ENCODE assay signal across 9 cellular contexts in genomic region chr9:93057703-93058356, GRCh38. TPM values are rescaled to one million over a fixed set of nuclear protein-coding genes. Genes with fewer than 3 reads are reported as not detected.
DNase-seq lines count a peak whose midpoint lies in the region; ATAC-seq and TF ChIP-seq lines count a peak whose summit lies in the region.
"Had no signal": no experiment of that assay in that cellular context is flagged by ENCODE, and none has a peak within 500 bp of the region (broad histone marks: within the 10 kb centered on the region; RNA-seq: fewer than 3 reads in every experiment).

No MANE protein-coding gene starts in this region.

- no peak overlapping the region for H3K9ac ChIP-seq in GM23248

- ATAC-seq in HG03439 (IDR thresholded peaks at IDR 0.05; ENCODE audit: unreplicated experiment): peak; percentile 7
- ATAC-seq in thoracic aorta (ENCODE audit: insufficient number of reproducible peaks, low FRiP score, low read depth): no peak
- no peak for ATAC-seq in left cardiac atrium

- H3K9me3 ChIP-seq in effector memory CD4-positive, alpha-beta T cell (ENCODE audit: control insufficient read depth, low read length): no peaks in the 10 kb centered on the region
- H3K9me3 ChIP-seq in thoracic aorta (no peaks in the 10 kb centered on the region), GM23248 (ENCODE audit: low read depth) (no peaks in the 10 kb centered on the region)

- no peaks in the 10 kb centered on the region for H4K20me1 ChIP-seq in GM23248 (ENCODE audit: insufficient read depth)

- no peaks in the 10 kb centered on the region for H3K9me2 ChIP-seq in GM23248 (ENCODE audit: insufficient read depth)

- no peak overlapping the region for H3K4me3 ChIP-seq in effector memory CD4-positive, alpha-beta T cell (ENCODE audit: insufficient read depth, low read depth, low read length, poor library complexity, severe bottlenecking)
- H3K4me3 ChIP-seq in thoracic aorta: peak overlapping the region; percentile 86
- no peak overlapping the region for H3K4me3 ChIP-seq in GM23248

- H3K36me3 ChIP-seq in effector memory CD4-positive, alpha-beta T cell (ENCODE audit: control insufficient read depth, insufficient read depth, low read length): no peaks in the 10 kb centered on the region
- no peaks in the 10 kb centered on the region for H3K36me3 ChIP-seq in thoracic aorta
- no peaks in the 10 kb centered on the region for H3K36me3 ChIP-seq in GM23248 (ENCODE audit: low read depth)

- no peaks in the 10 kb centered on the region for H3F3A ChIP-seq in GM23248 (ENCODE audit: insufficient read depth)

- no peaks in the 10 kb centered on the region for H3K27me3 ChIP-seq in effector memory CD4-positive, alpha-beta T cell (replicated peaks; ENCODE audit: control insufficient read depth, insufficient read depth, low read length, poor library complexity, severe bottlenecking)
- H3K27me3 ChIP-seq in thoracic aorta (replicated peaks; ENCODE audit: insufficient read depth) (no peaks in the 10 kb centered on the region), GM23248 (replicated peaks; ENCODE audit: insufficient read depth) (no peaks in the 10 kb centered on the region)

- 61 to 81% methylated on average over 10 to 14 of the region's 14 CpGs for WGBS in GM23248 (ENCODE audit: low coverage in 1 of 2, low lambda C conversion rate in 2 of 2, missing lambda C conversion rate in 2 of 2), 2 experiments

- no peaks in the 10 kb centered on the region for H3K79me2 ChIP-seq in GM23248 (ENCODE audit: insufficient read depth)

- peak; percentile 66 for DNase-seq in activated CD8-positive, alpha-beta memory T cell treated with anti-CD3 and anti-CD28 coated beads for 24 hours
- no peak for DNase-seq in activated CD8-positive, alpha-beta memory T cell treated with anti-CD3 and anti-CD28 coated beads, Interleukin-2, amount 50 U/mL, for 4 hours
- DNase-seq in effector memory CD4-positive, alpha-beta T cell: peak in 1 of 3 donors; percentile 10
- DNase-seq in thoracic aorta (ENCODE audit: low spot score): no peak
- no peak for DNase-seq in GM23248
- no peak for DNase-seq in NCI-H2029 treated with DMSO at 0.1 percent for 48 hours (lab: John Stamatoyannopoulos, UW)
- DNase-seq in left cardiac atrium: no peak
- DNase-seq: T1000 had no signal

- H3K4me2 ChIP-seq in GM23248 (ENCODE audit: unreplicated experiment): no peak overlapping the region

- intact Hi-C loops in left cardiac atrium (cut with DNase I): no loop called here

- peak overlapping the region; percentile 46 for H3K27ac ChIP-seq in effector memory CD4-positive, alpha-beta T cell (ENCODE audit: insufficient read depth, low read length, poor library complexity, severe bottlenecking)
- H3K27ac ChIP-seq in thoracic aorta (peak overlapping the region; percentile 81 to 93), GM23248 (no peak overlapping the region)

- no peak for TF ChIP-seq CTCF in thoracic aorta (IDR thresholded peaks at IDR 0.05)

- H2AFZ ChIP-seq in GM23248: no peak overlapping the region

- peaks cover 46% of the 10 kb centered on the region for H3K4me1 ChIP-seq in effector memory CD4-positive, alpha-beta T cell (ENCODE audit: control insufficient read depth, insufficient read depth, low read length, poor library complexity, severe bottlenecking)
- peaks cover 35 to 61% of the 10 kb centered on the region in 2 donors for H3K4me1 ChIP-seq in thoracic aorta (ENCODE audit: control insufficient read depth in 1 of 2, low read depth in 2 of 2)
- H3K4me1 ChIP-seq in GM23248 (ENCODE audit: insufficient read depth): peaks cover 8% of the 10 kb centered on the region; the same call in 1 of the 2 replicates

- in situ Hi-C loops in GM23248 (cut with MboI): no loop called here

RNA-seq across cellular contexts. Expression of gene SUSD3, which starts 0.7 kb away (rescaled TPM):
- total RNA-seq in thoracic aorta: 10 to 100 TPM in 1 of 2 donors, 1 to 10 TPM in 1; 7.0 to 21.4 TPM
- total RNA-seq in GM23248 (2014; rRNA removed; shearing (Covaris generic)): 0.43 and 0.63 TPM in 2 replicates
- polyA plus RNA-seq in GM23248 (2016; fragmentation: Nextera tagmentation; extraction: Ambion mirVana): not detected in 2 replicates
- total RNA-seq in left cardiac atrium: 1 to 10 TPM; 1.6 to 2.4 TPM

RNA-seq across cellular contexts. Expression of gene CARD19, which starts 38.2 kb away (rescaled TPM):
- 100 to 1,000 TPM in 1 of 2 donors, 10 to 100 TPM in 1; 46.3 to 103 TPM for total RNA-seq in thoracic aorta
- total RNA-seq in GM23248 (2014; rRNA removed; shearing (Covaris generic)): 48.8 and 54.1 TPM in 2 replicates
- polyA plus RNA-seq in GM23248 (2016; fragmentation: Nextera tagmentation; extraction: Ambion mirVana): 58.6 and 69.5 TPM in 2 replicates
- 10 to 100 TPM; 20.2 to 26.3 TPM for total RNA-seq in left cardiac atrium
